Comparison of ENCODE assay signal across 1 cellular context in genomic region chr11:62853279-62853965, GRCh38.
A peak's percentile ranks its signal among the peaks of the same experiment; 100 is the strongest.
TF ChIP-seq lines count a peak whose summit lies in the region.

No MANE protein-coding gene starts in this region.

TF ChIP-seq in H1, 55 proteins besides CTCF, POLR2A, EP300 and RAD21:
- TF ChIP-seq POLR2AphosphoS5 (IDR thresholded peaks at IDR 0.05; ENCODE audit: low read depth, low read length) (peak; percentile 88), ATF2 (IDR thresholded peaks at IDR 0.05; ENCODE audit: low read length) (peak; percentile 49; the same call in 1 of the 2 replicates), TAF7 (optimal IDR thresholded peaks at IDR 0.05; ENCODE audit: borderline replicate concordance, low read depth, low read length) (peak; percentile 50), CHD1 (IDR thresholded peaks at IDR 0.05; ENCODE audit: low read depth, low read length) (peak; percentile 52; the same call in 1 of the 2 replicates), JUN (IDR thresholded peaks at IDR 0.05; ENCODE audit: low read depth, low read length) (no peak), FOSL1 (IDR thresholded peaks at IDR 0.05; ENCODE audit: insufficient read depth, low read depth, low read length) (no peak)
